In genomic region chr1:111739222-111739983, GRCh38 we compare ENCODE assay signal across 1 cellular context.
TF ChIP-seq lines count a peak whose summit lies in the region.

Gene INKA2, minus strand, starts transcription at chr1:111739395. Its CDS starts 153 bp downstream, at chr1:111739242.

TF ChIP-seq in HepG2, 621 proteins besides CTCF, POLR2A, EP300 and RAD21 (continued from another document and continues in another):
- TF ChIP-seq PBX2 (CRISPR knock-in tag; IDR thresholded peaks at IDR 0.05), result no peak
- peak; percentile 85 for TF ChIP-seq SATB2 (CRISPR knock-in tag; IDR thresholded peaks at IDR 0.05)
- no peak for TF ChIP-seq ZNF484 (CRISPR knock-in tag; IDR thresholded peaks at IDR 0.05; ENCODE audit: borderline replicate concordance, low read depth)
- TF ChIP-seq ZNF24 (IDR thresholded peaks at IDR 0.05), result no peak
- TF ChIP-seq ZNF530 (CRISPR knock-in tag; IDR thresholded peaks at IDR 0.05; ENCODE audit: low read depth), result no peak
- peak; percentile 86 for TF ChIP-seq BORCS8-MEF2B (CRISPR knock-in tag; IDR thresholded peaks at IDR 0.05)
- TF ChIP-seq SMARCC2 (IDR thresholded peaks at IDR 0.05), result no peak
- peak; percentile 73 for TF ChIP-seq RBFOX2 (IDR thresholded peaks at IDR 0.05; ENCODE audit: low read depth, low read length)
- no peak for TF ChIP-seq PLRG1 (conservative IDR thresholded peaks at IDR 0.05)
- no peak for TF ChIP-seq PAX8 (CRISPR knock-in tag; IDR thresholded peaks at IDR 0.05; ENCODE audit: borderline replicate concordance)
- no peak for TF ChIP-seq CBX2 (IDR thresholded peaks at IDR 0.05; ENCODE audit: low read depth, low read length)
- no peak for TF ChIP-seq CBX2 (CRISPR knock-in tag; IDR thresholded peaks at IDR 0.05; ENCODE audit: low read depth)
- no peak for TF ChIP-seq ZNF354B (CRISPR knock-in tag; IDR thresholded peaks at IDR 0.05)
- TF ChIP-seq RELA (CRISPR knock-in tag; IDR thresholded peaks at IDR 0.05), result no peak
- TF ChIP-seq RCOR2 (CRISPR knock-in tag; IDR thresholded peaks at IDR 0.05), result no peak
- peak; percentile 75 for TF ChIP-seq ZNF776 (CRISPR knock-in tag; IDR thresholded peaks at IDR 0.05)
- TF ChIP-seq ZBTB3 (CRISPR knock-in tag; IDR thresholded peaks at IDR 0.05; ENCODE audit: borderline replicate concordance, low read depth), result no peak
- TF ChIP-seq MAFG (CRISPR knock-in tag; IDR thresholded peaks at IDR 0.05), result no peak
- TF ChIP-seq ZNF577 (CRISPR knock-in tag; IDR thresholded peaks at IDR 0.05; ENCODE audit: borderline replicate concordance, low read depth), result no peak; the same call in 1 of the 2 replicates
- TF ChIP-seq SOX6 (IDR thresholded peaks at IDR 0.05), result no peak
- peak; percentile 47; the same call in 1 of the 2 replicates for TF ChIP-seq SOX6 (CRISPR knock-in tag; IDR thresholded peaks at IDR 0.05)
- TF ChIP-seq ATF7-NPFF (CRISPR knock-in tag; IDR thresholded peaks at IDR 0.05; ENCODE audit: low read depth), result no peak; the same call in none of the 2 replicates
- peak; percentile 54 for TF ChIP-seq DR1 (CRISPR knock-in tag; IDR thresholded peaks at IDR 0.05)
- TF ChIP-seq ZFAT (CRISPR knock-in tag; conservative IDR thresholded peaks at IDR 0.05), result no peak
- no peak for TF ChIP-seq RFX1 (IDR thresholded peaks at IDR 0.05)
- TF ChIP-seq ZNF781 (CRISPR knock-in tag; IDR thresholded peaks at IDR 0.05; ENCODE audit: borderline replicate concordance, not compliant biosample characterization), result peak; percentile 97
- peak; percentile 89; the same call in 1 of the 2 replicates for TF ChIP-seq REL (CRISPR knock-in tag; conservative IDR thresholded peaks at IDR 0.05)
- no peak; the same call in none of the 2 replicates for TF ChIP-seq CCDC6 (CRISPR knock-in tag; IDR thresholded peaks at IDR 0.05)
- peak; percentile 86; the same call in 1 of the 2 replicates for TF ChIP-seq HOXA9 (CRISPR knock-in tag; IDR thresholded peaks at IDR 0.05; ENCODE audit: borderline replicate concordance)
- peak; percentile 92 for TF ChIP-seq RNF2 (conservative IDR thresholded peaks at IDR 0.05; ENCODE audit: low read depth)
- TF ChIP-seq DRAP1 (CRISPR knock-in tag; IDR thresholded peaks at IDR 0.05), result peak; percentile 71
- no peak for TF ChIP-seq TCF7 (IDR thresholded peaks at IDR 0.05; ENCODE audit: low read depth)
- no peak for TF ChIP-seq ZNF160 (CRISPR knock-in tag; IDR thresholded peaks at IDR 0.05)
- peak; percentile 90; the same call in 1 of the 2 replicates for TF ChIP-seq ZNF275 (CRISPR knock-in tag; IDR thresholded peaks at IDR 0.05; ENCODE audit: borderline replicate concordance)
- TF ChIP-seq GATAD1 (CRISPR knock-in tag; IDR thresholded peaks at IDR 0.05), result no peak
- TF ChIP-seq ZNF143 (CRISPR knock-in tag; IDR thresholded peaks at IDR 0.05), result peak; percentile 62
- 0 out of 2 replicates have a peak, but pooled peaks have one; percentile 63 for TF ChIP-seq ZNF17 (CRISPR knock-in tag; IDR thresholded peaks at IDR 0.05)
- peak; percentile 95 for TF ChIP-seq NFKB2 (CRISPR knock-in tag; IDR thresholded peaks at IDR 0.05; ENCODE audit: borderline replicate concordance)
- peak; percentile 51 for TF ChIP-seq FOXA3 (CRISPR knock-in tag; IDR thresholded peaks at IDR 0.05)
- TF ChIP-seq MXD3 (CRISPR knock-in tag; IDR thresholded peaks at IDR 0.05), result peak; percentile 87; the same call in 1 of the 2 replicates
- 0 out of 2 replicates have a peak, but pooled peaks have one; percentile 29 for TF ChIP-seq HNRNPUL1 (IDR thresholded peaks at IDR 0.05; ENCODE audit: low read depth, low read length)
- peak; percentile 96 for TF ChIP-seq ZNF83 (CRISPR knock-in tag; IDR thresholded peaks at IDR 0.05; ENCODE audit: borderline replicate concordance)
- no peak for TF ChIP-seq GLMP (CRISPR knock-in tag; IDR thresholded peaks at IDR 0.05; ENCODE audit: borderline replicate concordance)
- 0 out of 2 replicates have a peak, but pooled peaks have one; percentile 20 for TF ChIP-seq ARNTL (CRISPR knock-in tag; IDR thresholded peaks at IDR 0.05)
- no peak; the same call in 1 of the 2 replicates for TF ChIP-seq ATF2 (CRISPR knock-in tag; IDR thresholded peaks at IDR 0.05)
- 0 out of 2 replicates have a peak, but pooled peaks have one; percentile 51 for TF ChIP-seq ZBTB7A (CRISPR knock-in tag; IDR thresholded peaks at IDR 0.05)
- peak; percentile 52; the same call in 1 of the 2 replicates for TF ChIP-seq ZC3H13 (CRISPR knock-in tag; IDR thresholded peaks at IDR 0.05)
- TF ChIP-seq ZNF790 (CRISPR knock-in tag; IDR thresholded peaks at IDR 0.05; ENCODE audit: borderline replicate concordance), result peak; percentile 69; the same call in 1 of the 2 replicates
- TF ChIP-seq JDP2 (CRISPR knock-in tag; IDR thresholded peaks at IDR 0.05; ENCODE audit: borderline replicate concordance), result no peak
- TF ChIP-seq TFAP4 (IDR thresholded peaks at IDR 0.05; ENCODE audit: borderline replicate concordance, low read depth), result peak; percentile 31; the same call in 1 of the 2 replicates
- peak; percentile 65; the same call in 1 of the 2 replicates for TF ChIP-seq KLF6 (CRISPR knock-in tag; IDR thresholded peaks at IDR 0.05)
- peak; percentile 79; the same call in 1 of the 2 replicates for TF ChIP-seq THAP8 (CRISPR knock-in tag; IDR thresholded peaks at IDR 0.05; ENCODE audit: borderline replicate concordance)
- no peak for TF ChIP-seq SYNCRIP (IDR thresholded peaks at IDR 0.05; ENCODE audit: insufficient read depth, low read depth, low read length)
- no peak for TF ChIP-seq NBN (conservative IDR thresholded peaks at IDR 0.05)
- TF ChIP-seq ZNF451 (CRISPR knock-in tag; IDR thresholded peaks at IDR 0.05), result peak; percentile 92
- 0 out of 2 replicates have a peak, but pooled peaks have one; percentile 48 for TF ChIP-seq ZSCAN9 (CRISPR knock-in tag; IDR thresholded peaks at IDR 0.05; ENCODE audit: borderline replicate concordance)
- no peak for TF ChIP-seq SIN3A (IDR thresholded peaks at IDR 0.05; ENCODE audit: borderline replicate concordance, low read depth, low read length)
- TF ChIP-seq BATF2 (CRISPR knock-in tag; IDR thresholded peaks at IDR 0.05), result peak; percentile 92; the same call in 1 of the 2 replicates
- no peak; the same call in 1 of the 2 replicates for TF ChIP-seq TRAFD1 (CRISPR knock-in tag; IDR thresholded peaks at IDR 0.05; ENCODE audit: borderline replicate concordance)
- TF ChIP-seq ZNF350 (CRISPR knock-in tag; IDR thresholded peaks at IDR 0.05; ENCODE audit: borderline replicate concordance, low read depth), result peak; percentile 82
- peak; percentile 28; the same call in 1 of the 2 replicates for TF ChIP-seq ZNF703 (CRISPR knock-in tag; IDR thresholded peaks at IDR 0.05; ENCODE audit: borderline replicate concordance)
- 0 out of 2 replicates have a peak, but pooled peaks have one; percentile 18 for TF ChIP-seq ZNF414 (CRISPR knock-in tag; IDR thresholded peaks at IDR 0.05)
- peak; percentile 91 for TF ChIP-seq NFYC (CRISPR knock-in tag; IDR thresholded peaks at IDR 0.05)
- TF ChIP-seq RBAK (CRISPR knock-in tag; IDR thresholded peaks at IDR 0.05), result no peak
- peak; percentile 6 for TF ChIP-seq YY1 (IDR thresholded peaks at IDR 0.05; ENCODE audit: insufficient read depth, insufficient replicate concordance, low read depth, low read length)
- TF ChIP-seq CENPT (CRISPR knock-in tag; IDR thresholded peaks at IDR 0.05; ENCODE audit: low read depth), result no peak; the same call in 1 of the 2 replicates
- no peak for TF ChIP-seq MATR3 (CRISPR knock-in tag; IDR thresholded peaks at IDR 0.05)
- no peak for TF ChIP-seq TERF1 (CRISPR knock-in tag; IDR thresholded peaks at IDR 0.05)
- no peak for TF ChIP-seq CENPX (CRISPR knock-in tag; IDR thresholded peaks at IDR 0.05)
